In the genomic region with DNA sequence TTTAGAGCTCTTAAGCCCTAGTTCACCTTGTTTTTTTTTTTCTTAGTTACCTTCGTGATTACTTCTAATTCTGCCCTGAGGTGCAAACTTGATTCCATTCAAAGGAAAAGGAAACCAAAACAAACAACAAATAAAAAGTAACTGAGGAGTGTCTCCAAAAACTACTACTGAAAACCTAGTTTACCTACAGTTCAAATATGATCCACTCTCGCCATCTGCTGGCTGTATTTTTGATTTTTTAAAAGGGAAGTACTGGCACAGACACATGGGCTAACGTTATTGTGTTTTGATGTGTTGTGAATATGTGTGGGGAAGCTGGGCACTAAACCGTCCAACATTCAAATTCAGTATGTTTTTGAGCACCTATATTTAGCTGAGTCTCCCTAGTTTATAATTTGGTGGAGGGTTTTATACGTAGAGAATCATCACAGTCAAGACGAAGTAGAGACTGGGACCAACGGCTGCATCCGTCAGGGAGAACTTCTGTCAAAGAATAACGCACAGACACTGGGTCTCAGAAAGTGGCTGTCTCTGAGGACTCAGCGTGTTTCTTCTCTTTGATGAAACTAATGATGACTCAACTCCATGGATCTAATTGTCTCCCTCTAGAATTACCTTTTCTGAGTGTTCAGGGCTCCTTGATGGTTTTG, we compare ENCODE assay signal across 8 cellular contexts.
DNase-seq lines count a peak whose midpoint lies in the region; ATAC-seq, FAIRE-seq and TF ChIP-seq lines count a peak whose summit lies in the region.

No MANE protein-coding gene starts in this region.

- H3K9me3 Mint-ChIP-seq in activated T-helper 17 cell treated with anti-CD3 and anti-CD28 coated beads, Interleukin-2, amount 50 U/mL, for 72 hours, result peaks cover 3% of the 10 kb centered on the region

- no peak overlapping the region for H3K4me3 ChIP-seq in colonic mucosa
- H3K4me3 ChIP-seq in lung, result no peak overlapping the region

- 14 to 16% methylated on average over 10 of the region's 10 CpGs for WGBS in lung, 2 donors

- TF ChIP-seq CTCF in colonic mucosa (IDR thresholded peaks at IDR 0.05) (peak; percentile 55), lung (IDR thresholded peaks at IDR 0.05; ENCODE audit: control extremely low read depth, extremely low read depth) (peak; percentile 30)

- no peak overlapping the region for H3K27ac ChIP-seq in colonic mucosa
- H3K27ac ChIP-seq in lung (ENCODE audit: low read depth in 1 of 2, low read length in 1 of 2), result no peak overlapping the region

- peak; percentile 32 for ATAC-seq in lung (ENCODE audit: insufficient read depth, low FRiP score)
- no peak for ATAC-seq in activated T-helper 17 cell treated with anti-CD3 and anti-CD28 coated beads, Interleukin-2, amount 50 U/mL, for 72 hours (replicated peaks)

- intact Hi-C loops in colonic mucosa (cut with DNase I), result loop anchor here (5.0 to 10.0 kb wide), 2 partner anchors 992 to 1079 kb away; no protein-coding TSS in a partner anchor

- H3K4me1 Mint-ChIP-seq in activated T-helper 17 cell treated with anti-CD3 and anti-CD28 coated beads, Interleukin-2, amount 50 U/mL, for 72 hours, result no peaks in the 10 kb centered on the region

- no peaks in the 10 kb centered on the region for H3K9me3 ChIP-seq in colonic mucosa
- H3K9me3 ChIP-seq in lung (ENCODE audit: control insufficient read depth in 2 of 2, insufficient read depth in 1 of 2, low read length in 1 of 2), result no peaks in the 10 kb centered on the region

- H3K4me1 ChIP-seq in colonic mucosa (no peaks in the 10 kb centered on the region), lung (ENCODE audit: control insufficient read depth in 2 of 2, insufficient read depth in 2 of 2, low read length in 2 of 2) (no peaks in the 10 kb centered on the region)

- no peaks in the 10 kb centered on the region for H3K36me3 Mint-ChIP-seq in activated T-helper 17 cell treated with anti-CD3 and anti-CD28 coated beads, Interleukin-2, amount 50 U/mL, for 72 hours (ENCODE audit: low read depth)

- DNase-seq in Caki2 (ENCODE audit: low read depth), result peak; percentile 78
- peak; percentile 2 for DNase-seq in GM19238 (ENCODE audit: insufficient read length, low spot score)
- peak; percentile 59 for DNase-seq in HTR-8/SVneo (ENCODE audit: insufficient read length, low spot score)
- peak; percentile 20 for DNase-seq in NOMO-1 treated with dmso at 0.1 percent for 144 hours (lab: John Stamatoyannopoulos, UW; ENCODE audit: unreplicated experiment)
- peak; percentile 57 for DNase-seq in colonic mucosa
- no peak for DNase-seq in lung (ENCODE audit: low spot score)
- DNase-seq in islet precursor cell, result no peak

- H3K27me3 ChIP-seq in colonic mucosa (no peaks in the 10 kb centered on the region), lung (ENCODE audit: control insufficient read depth, insufficient read depth) (no peaks in the 10 kb centered on the region)

- no peak for FAIRE-seq in HTR-8/SVneo (lab: Jason Lieb, UNC)

- H3K9ac ChIP-seq in colonic mucosa (ENCODE audit: low read depth in 2 of 2, low read length in 2 of 2), result no peak overlapping the region

- H3K4me3 Mint-ChIP-seq in activated T-helper 17 cell treated with anti-CD3 and anti-CD28 coated beads, Interleukin-2, amount 50 U/mL, for 72 hours, result no peak overlapping the region

- H3K27me3 Mint-ChIP-seq in activated T-helper 17 cell treated with anti-CD3 and anti-CD28 coated beads, Interleukin-2, amount 50 U/mL, for 72 hours, result no peaks in the 10 kb centered on the region

- in situ Hi-C loops in Caki2 (cut with HindIII; ENCODE audit: low pct_unique_long_range_greater_than_20kb, low sequenced_read_pairs), result no loop called here

- H3K36me3 ChIP-seq in colonic mucosa (no peaks in the 10 kb centered on the region), lung (ENCODE audit: control insufficient read depth in 2 of 2, insufficient read depth in 2 of 2, low read length in 2 of 2) (no peaks in the 10 kb centered on the region)

- no peak overlapping the region for H3K27ac Mint-ChIP-seq in activated T-helper 17 cell treated with anti-CD3 and anti-CD28 coated beads, Interleukin-2, amount 50 U/mL, for 72 hours

Comparison
In these comparisons a context has a peak if more than half of its experiments do, and no peak if none do; other contexts are left out.
1. DNase-seq: peak in Caki2 (single experiment), GM19238 (single experiment), HTR-8/SVneo (single experiment), NOMO-1 treated with dmso at 0.1 percent for 144 hours (single experiment) and colonic mucosa (single experiment); none in lung (single experiment) and islet precursor cell (single experiment).